In genomic region chr15:86164222-86164898, GRCh38 we compare ENCODE assay signal across 14 cellular contexts.
DNase-seq lines count a peak whose midpoint lies in the region; ATAC-seq and TF ChIP-seq lines count a peak whose summit lies in the region.
"Had no signal": no experiment of that assay in that cellular context is flagged by ENCODE, and none has a peak within 500 bp of the region (broad histone marks: within the 10 kb centered on the region; RNA-seq: fewer than 3 reads in every experiment).

No MANE protein-coding gene starts in this region.

- H3K27ac ChIP-seq in body of pancreas (no peak overlapping the region), mesenchymal stem cell (ENCODE audit: low read length, poor library complexity, severe bottlenecking) (no peak overlapping the region), smooth muscle cell (ENCODE audit: low read depth) (peak overlapping the region; percentile 86)
- H3K27ac ChIP-seq: brain microvascular endothelial cell, testis had no signal

- H3K79me2 ChIP-seq in smooth muscle cell (ENCODE audit: low read depth) = no peaks in the 10 kb centered on the region

- H3K27me3 ChIP-seq in body of pancreas (no peaks in the 10 kb centered on the region), mesenchymal stem cell (ENCODE audit: control insufficient read depth in 1 of 2, insufficient read depth in 1 of 2, low read length in 2 of 2) (no peaks in the 10 kb centered on the region), smooth muscle cell (ENCODE audit: low read depth) (no peaks in the 10 kb centered on the region), MG63 (peaks cover 3% of the 10 kb centered on the region; the same call in 1 of the 2 replicates)
- H3K27me3 ChIP-seq: brain microvascular endothelial cell, testis had no signal

- no peak overlapping the region for H3K14ac ChIP-seq in mesenchymal stem cell (ENCODE audit: low read length in 2 of 2)

- H3K36me3 ChIP-seq in body of pancreas (replicated peaks in 1 of 2; ENCODE audit: insufficient read depth in 1 of 2, low read depth in 2 of 2) (no peaks in the 10 kb centered on the region), mesenchymal stem cell (ENCODE audit: control insufficient read depth in 1 of 2, insufficient read depth in 2 of 2, low read depth in 1 of 2, low read length in 2 of 2) (no peaks in the 10 kb centered on the region), smooth muscle cell (ENCODE audit: low read depth) (no peaks in the 10 kb centered on the region), MG63 (no peaks in the 10 kb centered on the region)
- H3K36me3 ChIP-seq: brain microvascular endothelial cell had no signal

- in situ Hi-C loops in ACHN (cut with HindIII; ENCODE audit: low pct_ligation_motif_present, low pct_unique_long_range_greater_than_20kb, low sequenced_read_pairs) = no loop called here

- no peak overlapping the region for H3K18ac ChIP-seq in mesenchymal stem cell (ENCODE audit: low read depth in 1 of 2, low read length in 2 of 2)

- H3F3A ChIP-seq in smooth muscle cell (ENCODE audit: low read depth) = peaks cover 12% of the 10 kb centered on the region

- H2AK5ac ChIP-seq in mesenchymal stem cell (ENCODE audit: low read length, severe bottlenecking) = no peak overlapping the region

- H2BK15ac ChIP-seq in mesenchymal stem cell (ENCODE audit: low read depth, poor library complexity, severe bottlenecking) = no peak overlapping the region

- 31 to 35% methylated on average over 8 of the region's 8 CpGs for WGBS in body of pancreas, 2 donors
- WGBS in mesenchymal stem cell = 23% methylated on average over 8 of the region's 8 CpGs
- 16% methylated on average over 8 of the region's 8 CpGs for WGBS in smooth muscle cell (ENCODE audit: low lambda C conversion rate)

- intact Hi-C loops in body of pancreas (cut with DNase I) = no loop called here

- no peaks in the 10 kb centered on the region for H3K4me1 ChIP-seq in body of pancreas
- no peaks in the 10 kb centered on the region for H3K4me1 ChIP-seq in mesenchymal stem cell (ENCODE audit: control insufficient read depth, insufficient read depth, low read depth, low read length)
- H3K4me1 ChIP-seq in smooth muscle cell (ENCODE audit: low read depth) = peaks cover 5% of the 10 kb centered on the region
- H3K4me1 ChIP-seq: testis had no signal

- no peak overlapping the region for H3K23ac ChIP-seq in mesenchymal stem cell (ENCODE audit: low read length in 2 of 2)

- TF ChIP-seq CTCF in body of pancreas (IDR thresholded peaks at IDR 0.05) (no peak), smooth muscle cell (IDR thresholded peaks at IDR 0.05; ENCODE audit: borderline replicate concordance, insufficient read depth, poor library complexity, severe bottlenecking) (no peak)

- H3K4me3 ChIP-seq in body of pancreas = no peak overlapping the region
- H3K4me3 ChIP-seq in mesenchymal stem cell (ENCODE audit: insufficient read depth in 1 of 2, low read depth in 1 of 2, low read length in 2 of 2) = no peak overlapping the region
- no peak overlapping the region for H3K4me3 ChIP-seq in smooth muscle cell
- no peak overlapping the region for H3K4me3 ChIP-seq in MG63
- H3K4me3 ChIP-seq: testis had no signal

- H4K20me1 ChIP-seq in smooth muscle cell (ENCODE audit: low read depth) = no peaks in the 10 kb centered on the region

- no peak overlapping the region for H2AFZ ChIP-seq in mesenchymal stem cell (ENCODE audit: low read depth, low read length)
- H2AFZ ChIP-seq in smooth muscle cell (ENCODE audit: low read depth) = no peak overlapping the region

- H3K4me2 ChIP-seq in mesenchymal stem cell (ENCODE audit: low read length, poor library complexity, severe bottlenecking) (no peak overlapping the region), smooth muscle cell (peak overlapping the region; percentile 63)

- no peak overlapping the region for H2BK12ac ChIP-seq in mesenchymal stem cell (ENCODE audit: low read length in 2 of 2)

- no peak overlapping the region for H4K91ac ChIP-seq in mesenchymal stem cell (ENCODE audit: low read length)

- H4K8ac ChIP-seq in mesenchymal stem cell (ENCODE audit: low read length) = no peak overlapping the region

- H3K79me1 ChIP-seq in mesenchymal stem cell (replicated peaks; ENCODE audit: low read length, poor library complexity, severe bottlenecking) = no peaks in the 10 kb centered on the region

- H3K9me3 ChIP-seq in body of pancreas (no peaks in the 10 kb centered on the region), mesenchymal stem cell (ENCODE audit: control insufficient read depth, low read length) (no peaks in the 10 kb centered on the region), smooth muscle cell (replicated peaks; ENCODE audit: low read depth) (no peaks in the 10 kb centered on the region), MG63 (no peaks in the 10 kb centered on the region)
- H3K9me3 ChIP-seq: testis had no signal

- no peak overlapping the region for H3K4ac ChIP-seq in mesenchymal stem cell (ENCODE audit: low read depth in 1 of 2, low read length in 2 of 2)

- no peak overlapping the region for H2BK5ac ChIP-seq in mesenchymal stem cell (ENCODE audit: low read depth, low read length, poor library complexity, severe bottlenecking)

- H3K9ac ChIP-seq in mesenchymal stem cell (ENCODE audit: low read length) (peak overlapping the region; percentile 71), smooth muscle cell (ENCODE audit: low read depth) (peak overlapping the region; percentile 39)

- no peak for TF ChIP-seq POLR2A in body of pancreas (IDR thresholded peaks at IDR 0.05)

- ATAC-seq in body of pancreas (peak; percentile 18), HG02870 (IDR thresholded peaks at IDR 0.05; ENCODE audit: unreplicated experiment) (no peak)
- ATAC-seq: activated CD8-positive, alpha-beta T cell treated with anti-CD3 and anti-CD28 coated beads for 36 hours had no signal

- no peak overlapping the region for H2BK120ac ChIP-seq in mesenchymal stem cell (ENCODE audit: low read depth, low read length)

- peak; percentile 63 for DNase-seq in MV-4-11 (lab: John Stamatoyannopoulos, UW)
- peak in 1 of 4 donors; percentile 26 for DNase-seq in body of pancreas
- peak; percentile 72 for DNase-seq in mesenchymal stem cell
- no peak for DNase-seq in smooth muscle cell (lab: John Stamatoyannopoulos, UW; ENCODE audit: unreplicated experiment)
- DNase-seq in MG63 = no peak
- no peak for DNase-seq in activated gamma-delta T cell (lab: John Stamatoyannopoulos, UW)
- DNase-seq in ACHN = no peak
- DNase-seq: activated CD8-positive, alpha-beta T cell treated with anti-CD3 and anti-CD28 coated beads for 36 hours; brain microvascular endothelial cell; CD4-positive, CD25-positive, alpha-beta regulatory T cell; mesendoderm; SHP77; testis had no signal

Comparison
In these comparisons a context has a peak if more than half of its experiments do, and no peak if none do; other contexts are left out.
1. DNase-seq: peak in MV-4-11 (single experiment) and mesenchymal stem cell (single experiment); none in smooth muscle cell (single experiment), MG63 (single experiment), activated gamma-delta T cell (single experiment) and ACHN (single experiment).